2 cellular contexts compared by ENCODE assay signal in genomic region chr5:172078027-172078426, GRCh38.
TF ChIP-seq lines count a peak whose summit lies in the region.

No MANE protein-coding gene starts in this region.

TF ChIP-seq in A549, 52 proteins besides CTCF, POLR2A, EP300 and RAD21 (continued from another document):
- TF ChIP-seq, protein P1, sequence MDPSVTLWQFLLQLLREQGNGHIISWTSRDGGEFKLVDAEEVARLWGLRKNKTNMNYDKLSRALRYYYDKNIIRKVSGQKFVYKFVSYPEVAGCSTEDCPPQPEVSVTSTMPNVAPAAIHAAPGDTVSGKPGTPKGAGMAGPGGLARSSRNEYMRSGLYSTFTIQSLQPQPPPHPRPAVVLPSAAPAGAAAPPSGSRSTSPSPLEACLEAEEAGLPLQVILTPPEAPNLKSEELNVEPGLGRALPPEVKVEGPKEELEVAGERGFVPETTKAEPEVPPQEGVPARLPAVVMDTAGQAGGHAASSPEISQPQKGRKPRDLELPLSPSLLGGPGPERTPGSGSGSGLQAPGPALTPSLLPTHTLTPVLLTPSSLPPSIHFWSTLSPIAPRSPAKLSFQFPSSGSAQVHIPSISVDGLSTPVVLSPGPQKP (IDR thresholded peaks at IDR 0.05; ENCODE audit: low read depth, low read length), result no peak
- TF ChIP-seq RCOR1 (IDR thresholded peaks at IDR 0.05; ENCODE audit: low read depth, low read length), result no peak
- no peak for TF ChIP-seq ZNF302 (CRISPR knock-in tag; IDR thresholded peaks at IDR 0.05)

TF ChIP-seq in WTC11, 78 proteins besides CTCF, POLR2A, EP300 and RAD21 (continued from another document):
- no peak for TF ChIP-seq ZNF281 (CRISPR knock-in tag; IDR thresholded peaks at IDR 0.05)
- TF ChIP-seq MYBL2 (CRISPR knock-in tag; IDR thresholded peaks at IDR 0.05), result no peak
- no peak for TF ChIP-seq CDX4 (CRISPR knock-in tag; IDR thresholded peaks at IDR 0.05; ENCODE audit: borderline replicate concordance)
- TF ChIP-seq USF1 (CRISPR knock-in tag; IDR thresholded peaks at IDR 0.05), result no peak
- TF ChIP-seq TEAD4 (CRISPR knock-in tag; IDR thresholded peaks at IDR 0.05), result no peak
- TF ChIP-seq SMAD4 (CRISPR knock-in tag; IDR thresholded peaks at IDR 0.05), result no peak
